Comparison of ENCODE assay signal across 8 cellular contexts in genomic region chr6:145964948-145965366, GRCh38. TPM values are rescaled to one million over a fixed set of nuclear protein-coding genes. Genes with fewer than 3 reads are reported as not detected.
A peak's percentile ranks its signal among the peaks of the same experiment; 100 is the strongest.
DNase-seq lines count a peak whose midpoint lies in the region; ATAC-seq and TF ChIP-seq lines count a peak whose summit lies in the region.

No MANE protein-coding gene starts in this region.

- H3K79me1 ChIP-seq in IMR-90 (ENCODE audit: low read depth in 1 of 2, low read length in 2 of 2) (peaks cover 5 to 26% of the 10 kb centered on the region in 2 experiments), mesenchymal stem cell (replicated peaks; ENCODE audit: low read length, poor library complexity, severe bottlenecking) (peaks cover 3% of the 10 kb centered on the region)

- POLR2A ChIA-PET in IMR-90 (lab: Charles Lee; ENCODE audit: unreplicated experiment): no interaction called here
- POLR2A ChIA-PET in GM10248 (lab: Yijun Ruan, JAX): interaction anchor here (1.0 to 1.3 kb wide), 2 partner anchors 150 to 229 kb away, joined by 3 read pairs; no protein-coding TSS in a partner anchor

- H3K27ac ChIP-seq in BLaER1: peak overlapping the region; percentile 83
- no peak overlapping the region for H3K27ac ChIP-seq in IMR-90 (ENCODE audit: insufficient read depth, low read length)
- H3K27ac ChIP-seq in mesenchymal stem cell (ENCODE audit: low read length, poor library complexity, severe bottlenecking): no peak overlapping the region
- H3K27ac ChIP-seq in aorta (ENCODE audit: low read depth in 1 of 2, low read length in 2 of 2): no peak overlapping the region

- H2BK5ac ChIP-seq in IMR-90 (ENCODE audit: low read depth, low read length, poor library complexity, severe bottlenecking) (no peak overlapping the region), mesenchymal stem cell (ENCODE audit: low read depth, low read length, poor library complexity, severe bottlenecking) (no peak overlapping the region)

- H2AK9ac ChIP-seq in IMR-90 (replicated peaks; ENCODE audit: low read depth, low read length, poor library complexity): no peak overlapping the region

- CTCF ChIA-PET in IMR-90 (lab: Yijun Ruan, JAX): no interaction called here
- CTCF ChIA-PET in GM10248 (lab: Yijun Ruan, JAX): interaction anchor here (0.8 to 1.9 kb wide), 7 partner anchors 9 to 234 kb away, joined by 3 to 6 read pairs (median 4); no protein-coding TSS in a partner anchor

- no peak overlapping the region for H2BK120ac ChIP-seq in IMR-90 (ENCODE audit: low read depth, low read length)
- no peak overlapping the region for H2BK120ac ChIP-seq in mesenchymal stem cell (ENCODE audit: low read depth, low read length)

- no peak overlapping the region for H2BK20ac ChIP-seq in IMR-90 (ENCODE audit: low read depth, low read length)

- H2BK15ac ChIP-seq in IMR-90 (ENCODE audit: low read depth, low read length) (no peak overlapping the region), mesenchymal stem cell (ENCODE audit: low read depth, poor library complexity, severe bottlenecking) (no peak overlapping the region)

- H4K20me1 ChIP-seq in BLaER1: peaks cover 28% of the 10 kb centered on the region
- H4K20me1 ChIP-seq in IMR-90 (ENCODE audit: insufficient read depth, low read length): no peaks in the 10 kb centered on the region; the same call in 1 of the 2 replicates

- peak overlapping the region; percentile 92 for H4K5ac ChIP-seq in IMR-90 (ENCODE audit: low read depth, low read length)

- peaks cover 0 to 3% (median 0%) of the 10 kb centered on the region in 5 experiments for H3K9me3 Mint-ChIP-seq in brain

- peaks cover 5% of the 10 kb centered on the region for H3K9me1 ChIP-seq in IMR-90 (ENCODE audit: insufficient read depth, low read length)

- H3K9me3 ChIP-seq in BLaER1 (no peaks in the 10 kb centered on the region), IMR-90 (ENCODE audit: control insufficient read depth, insufficient read depth, low read length) (no peaks in the 10 kb centered on the region), mesenchymal stem cell (ENCODE audit: control insufficient read depth, low read length) (no peaks in the 10 kb centered on the region), aorta (ENCODE audit: control insufficient read depth, low read length) (no peaks in the 10 kb centered on the region)

- H3K9ac ChIP-seq in BLaER1 (peak overlapping the region; percentile 87), IMR-90 (ENCODE audit: low read depth, low read length) (peak overlapping the region; percentile 49), mesenchymal stem cell (ENCODE audit: low read length) (peak overlapping the region; percentile 97)

- peaks cover 7% of the 10 kb centered on the region for H3K36me3 ChIP-seq in BLaER1
- no peaks in the 10 kb centered on the region for H3K36me3 ChIP-seq in IMR-90 (ENCODE audit: control insufficient read depth, insufficient read depth, low read length)
- H3K36me3 ChIP-seq in mesenchymal stem cell (ENCODE audit: control insufficient read depth in 1 of 2, insufficient read depth in 2 of 2, low read depth in 1 of 2, low read length in 2 of 2): no peaks in the 10 kb centered on the region
- H3K36me3 ChIP-seq in aorta (ENCODE audit: control insufficient read depth in 1 of 2, insufficient read depth in 2 of 2, low read length in 1 of 2): no peaks in the 10 kb centered on the region

- TF ChIP-seq CTCF in IMR-90 (conservative IDR thresholded peaks at IDR 0.05; ENCODE audit: low read depth, low read length): no peak
- TF ChIP-seq CTCF in brain (conservative IDR thresholded peaks at IDR 0.05): no peak
- TF ChIP-seq CTCF in GM10248 (IDR thresholded peaks at IDR 0.05; ENCODE audit: control extremely low read depth, extremely low read depth, low read depth, missing control alignments): no peak

- H3K4me1 ChIP-seq in BLaER1 (peaks cover 28% of the 10 kb centered on the region), IMR-90 (ENCODE audit: control insufficient read depth, insufficient read depth, low read length) (peaks cover 4% of the 10 kb centered on the region; the same call in 1 of the 2 replicates), mesenchymal stem cell (ENCODE audit: control insufficient read depth, insufficient read depth, low read depth, low read length) (no peaks in the 10 kb centered on the region), aorta (ENCODE audit: control insufficient read depth in 1 of 2, insufficient read depth in 2 of 2, low read length in 2 of 2) (no peaks in the 10 kb centered on the region)

- H3K23ac ChIP-seq in IMR-90 (ENCODE audit: low read depth, low read length): no peak overlapping the region
- no peak overlapping the region for H3K23ac ChIP-seq in mesenchymal stem cell (ENCODE audit: low read length in 2 of 2)

- H2AK5ac ChIP-seq in IMR-90 (ENCODE audit: low read depth, low read length): no peak overlapping the region
- no peak overlapping the region for H2AK5ac ChIP-seq in mesenchymal stem cell (ENCODE audit: low read length, severe bottlenecking)

- no peak overlapping the region for H3K18ac ChIP-seq in IMR-90 (ENCODE audit: low read depth, low read length)
- no peak overlapping the region for H3K18ac ChIP-seq in mesenchymal stem cell (ENCODE audit: low read depth in 1 of 2, low read length in 2 of 2)

- no TSS peak for BruUV-seq in IMR-90 (replicated peaks; lab: Mats Ljungman, UMichigan)

- H3K36me3 Mint-ChIP-seq in brain: peaks cover 10% of the 10 kb centered on the region

- H3K27me3 Mint-ChIP-seq in brain: peaks cover 11% of the 10 kb centered on the region

- no CpG with 5 or more reads among the region's 4 CpGs for WGBS in IMR-90 (ENCODE audit: extremely low coverage in 2 of 2, insufficient read length in 1 of 2), 2 experiments
- no CpG with 5 or more reads among the region's 4 CpGs for WGBS in mesenchymal stem cell
- WGBS in aorta, 2 donors: 62% methylated on average over 4 of the region's 4 CpGs

- in situ Hi-C loops in IMR-90 (cut with MboI; ENCODE audit: low sequenced_read_pairs): loop anchor here (10.0 kb wide), 1 partner anchor 580 kb away; the partner anchor contains the start of gene RAB32

- H3K4me3 Mint-ChIP-seq in brain: peak overlapping the region; percentile 90 to 100 (median 91)

- peak overlapping the region; percentile 82 for H3K4me3 ChIP-seq in BLaER1
- H3K4me3 ChIP-seq in IMR-90 (ENCODE audit: insufficient read depth, low read depth, low read length): peak overlapping the region; percentile 78; the same call in 1 of the 2 replicates
- peak overlapping the region in 1 of 2 experiments; percentile 93 for H3K4me3 ChIP-seq in mesenchymal stem cell (ENCODE audit: insufficient read depth in 1 of 2, low read depth in 1 of 2, low read length in 2 of 2)
- peak overlapping the region; percentile 33 to 36 for H3K4me3 ChIP-seq in aorta (ENCODE audit: low read length in 2 of 2)

- intact Hi-C loops in IMR-90 (cut with micrococcal nuclease) (loop anchor here (5.0 kb wide), 1 partner anchor 577 kb away; the partner anchor contains the start of gene RAB32), aorta (cut with DNase I) (loop anchor here (5.0 to 10.0 kb wide), 3 partner anchors 150 to 577 kb away; partner anchors contain the start of genes FBXO30 (in 2 of the 2), RAB32 (in 2 of the 2) and EPM2A (in 1 of the 2))

- peaks cover 48% of the 10 kb centered on the region for H3K4me1 Mint-ChIP-seq in brain

- no peak for TF ChIP-seq POLR2A in IMR-90 (IDR thresholded peaks at IDR 0.05; ENCODE audit: low read depth, low read length)

- H4K8ac ChIP-seq in IMR-90 (ENCODE audit: low read depth in 2 of 2, low read length in 2 of 2): peak overlapping the region; percentile 72 to 80
- peak overlapping the region; percentile 39 for H4K8ac ChIP-seq in mesenchymal stem cell (ENCODE audit: low read length)

- no peak for DNase-seq in IMR-90
- peak; percentile 3 for DNase-seq in mesenchymal stem cell
- no peak for DNase-seq in aorta
- DNase-seq in SKM-1 treated with dmso at 0.1 percent for 144 hours (lab: John Stamatoyannopoulos, UW; ENCODE audit: unreplicated experiment): no peak
- DNase-seq in GM10248 (ENCODE audit: extremely low spot score): no peak

- no peak overlapping the region for H3K14ac ChIP-seq in IMR-90 (replicated peaks; ENCODE audit: low read depth, low read length)
- H3K14ac ChIP-seq in mesenchymal stem cell (ENCODE audit: low read length in 2 of 2): no peak overlapping the region

- H4K91ac ChIP-seq in IMR-90 (ENCODE audit: insufficient read depth, low read depth, low read length) (no peak overlapping the region), mesenchymal stem cell (ENCODE audit: low read length) (no peak overlapping the region)

- H3K27me3 ChIP-seq in BLaER1 (no peaks in the 10 kb centered on the region), IMR-90 (ENCODE audit: control insufficient read depth, insufficient read depth, low read length) (no peaks in the 10 kb centered on the region), mesenchymal stem cell (ENCODE audit: control insufficient read depth in 1 of 2, insufficient read depth in 1 of 2, low read length in 2 of 2) (no peaks in the 10 kb centered on the region), aorta (ENCODE audit: control insufficient read depth in 1 of 2, insufficient read depth in 2 of 2, low read length in 1 of 2) (no peaks in the 10 kb centered on the region)

- no peak overlapping the region for H2BK12ac ChIP-seq in mesenchymal stem cell (ENCODE audit: low read length in 2 of 2)

- H3K4ac ChIP-seq in IMR-90 (ENCODE audit: low read depth, low read length) (no peak overlapping the region), mesenchymal stem cell (ENCODE audit: low read depth in 1 of 2, low read length in 2 of 2) (no peak overlapping the region)

- H3K27ac Mint-ChIP-seq in brain: peak overlapping the region; percentile 91 to 100 (median 99)

- H2AFZ ChIP-seq in IMR-90 (replicated peaks; ENCODE audit: low read length, poor library complexity): peak overlapping the region; percentile 80
- no peak overlapping the region for H2AFZ ChIP-seq in mesenchymal stem cell (ENCODE audit: low read depth, low read length)

- TF ChIP-seq RAD21 in IMR-90 (IDR thresholded peaks at IDR 0.05; ENCODE audit: low read length): no peak

- dilution Hi-C loops in IMR-90 (cut with HindIII; ENCODE audit: low sequenced_read_pairs, unreplicated experiment): no loop called here

- H3K56ac ChIP-seq in IMR-90 (ENCODE audit: extremely low read depth, insufficient read depth, low read length): no peak overlapping the region; the same call in 1 of the 2 replicates

- peak overlapping the region; percentile 86 for H3K4me2 ChIP-seq in BLaER1
- H3K4me2 ChIP-seq in IMR-90 (ENCODE audit: low read depth, low read length): peak overlapping the region; percentile 64
- peak overlapping the region; percentile 75 for H3K4me2 ChIP-seq in mesenchymal stem cell (ENCODE audit: low read length, poor library complexity, severe bottlenecking)

- ATAC-seq in IMR-90 (ENCODE audit: low read depth) (no peak), aorta (ENCODE audit: low FRiP score) (no peak), HG03159 (IDR thresholded peaks at IDR 0.05; ENCODE audit: unreplicated experiment) (no peak)

RNA-seq across cellular contexts. Expression of gene SHPRH, which starts 0.8 kb away (rescaled TPM):
- total RNA-seq in IMR-90 (2012; rRNA removed) (16.0 and 16.7 TPM in 2 replicates), aorta (10 to 100 TPM; 22.1 to 33.1 TPM)
- polyA plus RNA-seq in IMR-90 (2012; rRNA removed) (2.8 and 3.8 TPM in 2 replicates), brain (ENCODE audit: insufficient read depth, low read depth, low replicate concordance) (4.1 TPM), aorta (1 to 10 TPM; 1.5 to 5.7 TPM)
- 0.55 and 0.73 TPM in 2 replicates for polyA plus RNA-seq in IMR-90 (2012; cell fraction: cytosol; rRNA removed)
- polyA plus RNA-seq in IMR-90 (2012; cell fraction: nucleus; rRNA removed; ENCODE audit: low replicate concordance): 1.2 and 10.2 TPM in 2 replicates
- polyA plus RNA-seq in mesenchymal stem cell (2013, experiment 1 of 2): 3.9 TPM
- 3.5 TPM for polyA plus RNA-seq in mesenchymal stem cell (2013, experiment 2 of 2)
